ENCODE assay signal across 15 cellular contexts in genomic region chr9:127035423-127035822, GRCh38.
DNase-seq lines count a peak whose midpoint lies in the region; ATAC-seq and TF ChIP-seq lines count a peak whose summit lies in the region.
"Had no signal": no experiment of that assay in that cellular context is flagged by ENCODE, and none has a peak within 500 bp of the region (broad histone marks: within the 10 kb centered on the region; RNA-seq: fewer than 3 reads in every experiment).

No MANE protein-coding gene starts in this region.

- intact Hi-C loops in Right ventricle myocardium inferior (cut with DNase I) (no loop called here), transverse colon (cut with DNase I; ENCODE audit: low total_unique reads) (no loop called here)

- TF ChIP-seq POLR2A in transverse colon (IDR thresholded peaks at IDR 0.05) = no peak

- peak; percentile 91 for ATAC-seq in Right ventricle myocardium inferior
- ATAC-seq: T-cell had no signal

- DNase-seq in caudate nucleus (lab: John Stamatoyannopoulos, UW) (no peak), Right ventricle myocardium inferior (ENCODE audit: missing footprints) (peak; percentile 77), osteoblast (ENCODE audit: insufficient read length, low spot score, missing footprints) (peak; percentile 81), transverse colon (peak; percentile 32), medulla oblongata (ENCODE audit: extremely low spot score) (no peak), neural progenitor cell (ENCODE audit: low spot score) (no peak), GF-D8 (lab: John Stamatoyannopoulos, UW) (no peak), NCI-H146 treated with DMSO at 0.1 percent for 48 hours (lab: John Stamatoyannopoulos, UW; ENCODE audit: unreplicated experiment) (no peak)
- DNase-seq: activated B cell treated with CpG ODN at 0.5 μM for 24 hours, mammary epithelial cell, NCI-H187 treated with DMSO at 0.1 percent for 48 hours, NCI-H526 treated with DMSO at 0.1 percent for 48 hours, T-cell had no signal

- H3K4me3 ChIP-seq in osteoblast (ENCODE audit: insufficient read depth, low read length) (no peak overlapping the region), transverse colon (no peak overlapping the region), neural progenitor cell (no peak overlapping the region)
- H3K4me3 ChIP-seq: smooth muscle cell had no signal

- TF ChIP-seq CTCF in osteoblast (IDR thresholded peaks at IDR 0.05; ENCODE audit: extremely low read depth, low read depth, low read length) (no peak), transverse colon (IDR thresholded peaks at IDR 0.05) (no peak), neural progenitor cell (IDR thresholded peaks at IDR 0.05) (no peak)

- H3K36me3 Mint-ChIP-seq in neural progenitor cell = no peaks in the 10 kb centered on the region

- H2AFZ ChIP-seq in osteoblast (ENCODE audit: low read length) = no peak overlapping the region
- no peak overlapping the region for H2AFZ ChIP-seq in neural progenitor cell (replicated peaks)

- WGBS in transverse colon (ENCODE audit: low coverage in 1 of 2), 2 donors = 75 to 88% methylated on average over 3 to 4 of the region's 4 CpGs

- H3K27me3 ChIP-seq in osteoblast (ENCODE audit: insufficient read depth, low read length) (no peaks in the 10 kb centered on the region), transverse colon (no peaks in the 10 kb centered on the region), neural progenitor cell (no peaks in the 10 kb centered on the region)

- in situ Hi-C loops in transverse colon (cut with MboI; ENCODE audit: low pct_ligation_motif_present in 1 of 4, low pct_unique_long_range_greater_than_20kb in 1 of 4, low sequenced_read_pairs in 3 of 4) = no loop called here

- H3K4me3 Mint-ChIP-seq in neural progenitor cell = no peak overlapping the region
- H3K4me3 Mint-ChIP-seq: activated B cell treated with CpG ODN at 0.5 μM for 24 hours, neural crest cell, T-cell had no signal

- no peaks in the 10 kb centered on the region for H3K9me3 Mint-ChIP-seq in neural progenitor cell
- H3K9me3 Mint-ChIP-seq: activated B cell treated with CpG ODN at 0.5 μM for 24 hours, neural crest cell, T-cell had no signal

- H3K9me3 ChIP-seq in osteoblast (ENCODE audit: low read depth, low read length) = no peaks in the 10 kb centered on the region
- H3K9me3 ChIP-seq in transverse colon = no peaks in the 10 kb centered on the region
- H3K9me3 ChIP-seq in neural progenitor cell (ENCODE audit: low read depth) = no peaks in the 10 kb centered on the region

- no peak for TF ChIP-seq EP300 in transverse colon (IDR thresholded peaks at IDR 0.05; ENCODE audit: low read depth)

- H3K4me2 ChIP-seq in osteoblast (ENCODE audit: insufficient read depth, low read length) = peak overlapping the region; percentile 52
- H3K4me2 ChIP-seq in neural progenitor cell = no peak overlapping the region
- H3K4me2 ChIP-seq: smooth muscle cell had no signal

- H3F3A ChIP-seq in neural progenitor cell (ENCODE audit: low read depth) = no peaks in the 10 kb centered on the region

- H3K4me1 ChIP-seq in osteoblast (ENCODE audit: insufficient read depth, low read length) = peaks cover 30% of the 10 kb centered on the region
- peaks cover 0 to 6% (median 2%) of the 10 kb centered on the region in 4 donors for H3K4me1 ChIP-seq in transverse colon
- H3K4me1 ChIP-seq in neural progenitor cell = peaks cover 5% of the 10 kb centered on the region

- no peak overlapping the region for H3K9ac ChIP-seq in neural progenitor cell

- no peaks in the 10 kb centered on the region for H3K36me3 ChIP-seq in osteoblast (ENCODE audit: insufficient read depth, low read length)
- H3K36me3 ChIP-seq in transverse colon = no peaks in the 10 kb centered on the region
- H3K36me3 ChIP-seq in neural progenitor cell = no peaks in the 10 kb centered on the region

- H4K20me1 ChIP-seq in osteoblast (ENCODE audit: insufficient read depth, low read length) (no peaks in the 10 kb centered on the region), neural progenitor cell (ENCODE audit: low read depth) (no peaks in the 10 kb centered on the region)

- peaks cover 9% of the 10 kb centered on the region for H3K4me1 Mint-ChIP-seq in neural progenitor cell
- H3K4me1 Mint-ChIP-seq: activated B cell treated with CpG ODN at 0.5 μM for 24 hours, neural crest cell, T-cell had no signal

- H3K27ac ChIP-seq in caudate nucleus (ENCODE audit: low read depth, low read length) = peak overlapping the region; percentile 52
- H3K27ac ChIP-seq in osteoblast (ENCODE audit: low read depth, low read length) = peak overlapping the region; percentile 75
- H3K27ac ChIP-seq in transverse colon = peak overlapping the region; percentile 31 to 57 (median 51)
- H3K27ac ChIP-seq in neural progenitor cell = no peak overlapping the region

- no peak overlapping the region for H3K27ac Mint-ChIP-seq in neural progenitor cell
- H3K27ac Mint-ChIP-seq: activated B cell treated with CpG ODN at 0.5 μM for 24 hours, T-cell had no signal

- H3K27me3 Mint-ChIP-seq in neural progenitor cell (ENCODE audit: insufficient read depth, low read depth) = no peaks in the 10 kb centered on the region
- H3K27me3 Mint-ChIP-seq: activated B cell treated with CpG ODN at 0.5 μM for 24 hours had no signal

- H3K79me2 ChIP-seq in osteoblast (ENCODE audit: insufficient read depth, low read length) (no peaks in the 10 kb centered on the region), neural progenitor cell (ENCODE audit: low read depth) (no peaks in the 10 kb centered on the region)

Comparison
In these comparisons a context has a peak if more than half of its experiments do, and no peak if none do; other contexts are left out.
1. DNase-seq: peak in Right ventricle myocardium inferior (single experiment), osteoblast (single experiment) and transverse colon (single experiment); none in caudate nucleus (0 of 61), medulla oblongata (single experiment), neural progenitor cell (single experiment), GF-D8 (single experiment) and NCI-H146 treated with DMSO at 0.1 percent for 48 hours (single experiment).